ENCODE assay signal across 1 cellular context in genomic region chr22:23750374-23750743, GRCh38.
TF ChIP-seq lines count a peak whose summit lies in the region.

No MANE protein-coding gene starts in this region.

TF ChIP-seq in SK-N-SH, 30 proteins besides CTCF, POLR2A, EP300 and RAD21 (continued from another document):
- TF ChIP-seq REST (IDR thresholded peaks at IDR 0.05; ENCODE audit: low read depth, low read length) (no peak), FOSL2 (IDR thresholded peaks at IDR 0.05; ENCODE audit: borderline replicate concordance, low read depth) (no peak), NRF1 (IDR thresholded peaks at IDR 0.05; ENCODE audit: low read depth, low read length) (no peak), FOXM1 (IDR thresholded peaks at IDR 0.05; ENCODE audit: low read depth) (no peak), GABPA (IDR thresholded peaks at IDR 0.05; ENCODE audit: low read depth) (no peak), USF1 (IDR thresholded peaks at IDR 0.05; ENCODE audit: borderline replicate concordance, low read depth) (no peak), JUND (IDR thresholded peaks at IDR 0.05) (no peak), ELF1 (IDR thresholded peaks at IDR 0.05) (no peak), TAF1 (IDR thresholded peaks at IDR 0.05; ENCODE audit: borderline replicate concordance, low read depth, low read length) (no peak), EZH2phosphoT487 (IDR thresholded peaks at IDR 0.05; ENCODE audit: borderline replicate concordance, low read depth) (no peak), MEF2A (IDR thresholded peaks at IDR 0.05; ENCODE audit: borderline replicate concordance, low read depth) (no peak), ZBTB33 (IDR thresholded peaks at IDR 0.05; ENCODE audit: borderline replicate concordance, low read depth) (no peak), CHD2 (IDR thresholded peaks at IDR 0.05; ENCODE audit: low read length, partially characterized antibody) (no peak), IRF3 (IDR thresholded peaks at IDR 0.05; ENCODE audit: low read depth, low read length) (no peak), RCOR1 (IDR thresholded peaks at IDR 0.05; ENCODE audit: low read length) (no peak)
TF ChIP-seq in SK-N-SH: peak in this region for 0.
